ENCODE assay signal across 8 cellular contexts in the genomic region with DNA sequence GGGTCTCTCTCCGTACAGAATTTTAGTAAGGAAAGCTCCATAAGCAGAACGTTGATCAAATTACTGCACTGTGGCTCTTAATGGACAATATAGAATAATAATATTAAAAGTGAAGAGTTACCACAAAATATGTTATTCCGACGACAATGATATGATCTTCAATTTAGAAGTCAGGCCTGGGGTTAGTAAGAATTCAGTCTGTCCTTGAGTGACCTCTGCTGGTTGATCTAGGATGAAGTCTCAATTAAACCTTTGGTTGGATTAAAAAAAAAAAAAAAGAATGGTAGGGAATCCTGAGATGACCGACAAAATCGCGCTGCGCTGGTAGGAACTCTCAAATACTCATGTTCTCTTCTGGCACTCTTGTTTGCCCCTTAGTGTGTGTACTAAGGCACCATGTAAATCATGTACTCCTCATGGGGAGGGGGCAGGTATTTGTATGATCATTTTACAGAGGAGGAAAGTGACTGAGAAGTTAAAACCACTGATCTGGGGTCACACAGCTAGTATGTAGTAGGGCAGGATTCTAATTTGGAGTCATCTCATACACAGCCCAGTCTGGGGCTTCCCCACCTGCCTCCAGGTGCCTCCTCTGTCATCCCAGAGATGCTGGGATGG.
DNase-seq lines count a peak whose midpoint lies in the region; ATAC-seq and TF ChIP-seq lines count a peak whose summit lies in the region.

No MANE protein-coding gene starts in this region.

- no peaks in the 10 kb centered on the region for H3K79me2 ChIP-seq in OCI-LY7 (ENCODE audit: insufficient read depth, low read depth, low read length)
- H3K79me2 ChIP-seq in neural progenitor cell (ENCODE audit: low read depth) = no peaks in the 10 kb centered on the region

- intact Hi-C loops in OCI-LY7 (cut with micrococcal nuclease; ENCODE audit: unreplicated experiment) = loop anchor here (1.0 to 2.0 kb wide), 3 partner anchors 130 to 463 kb away; no protein-coding TSS in a partner anchor

- H3K4me1 ChIP-seq in OCI-LY7 (ENCODE audit: insufficient read depth, low read length, poor library complexity, severe bottlenecking) (no peaks in the 10 kb centered on the region), neural progenitor cell (peaks cover 10% of the 10 kb centered on the region)

- TF ChIP-seq CTCF in OCI-LY7 (conservative IDR thresholded peaks at IDR 0.05; ENCODE audit: low read length) (peak; percentile 82), epithelial cell of proximal tubule (conservative IDR thresholded peaks at IDR 0.05; ENCODE audit: low read depth, low read length) (peak; percentile 62), neural progenitor cell (IDR thresholded peaks at IDR 0.05) (peak; percentile 73)

- POLR2A ChIA-PET in OCI-LY7 (lab: Charles Lee) = interaction anchor here (0.6 kb wide), 1 partner anchor 100 kb away, joined by 3 read pairs; no protein-coding TSS in a partner anchor

- no TSS peak for BruUV-seq in OCI-LY7 (replicated peaks; lab: Mats Ljungman, UMichigan)

- H3K27me3 ChIP-seq in neural progenitor cell = no peaks in the 10 kb centered on the region

- H3K4me1 Mint-ChIP-seq in neural progenitor cell = peaks cover 30% of the 10 kb centered on the region

- H3K9me3 Mint-ChIP-seq in neural progenitor cell = no peaks in the 10 kb centered on the region

- DNase-seq in DMS53 (lab: John Stamatoyannopoulos, UW) (peak; percentile 86), HuH-7 (ENCODE audit: low spot score) (peak; percentile 26), OCI-LY7 (ENCODE audit: low spot score) (peak; percentile 50), epithelial cell of proximal tubule (ENCODE audit: low read depth) (no peak), neural progenitor cell (ENCODE audit: low spot score) (peak; percentile 60), ureter (ENCODE audit: low spot score) (no peak)
- no peak for DNase-seq in stimulated activated CD4-positive, alpha-beta T cell treated with anti-CD3 and anti-CD28 coated beads, Interleukin-12 subunit alpha, Interleukin-12 subunit beta, amount 100 ng/mL, for 4 hours

- H3K4me3 Mint-ChIP-seq in neural progenitor cell = no peak overlapping the region

- no peak overlapping the region for H3K9ac ChIP-seq in neural progenitor cell

- H3K4me2 ChIP-seq in OCI-LY7 (ENCODE audit: low read length) = no peak overlapping the region
- no peak overlapping the region for H3K4me2 ChIP-seq in neural progenitor cell

- H3K27ac ChIP-seq in OCI-LY7 (ENCODE audit: low read depth, low read length, poor library complexity, severe bottlenecking) = no peak overlapping the region
- no peak overlapping the region for H3K27ac ChIP-seq in neural progenitor cell

- H3K27me3 Mint-ChIP-seq in neural progenitor cell (ENCODE audit: insufficient read depth, low read depth) = no peaks in the 10 kb centered on the region

- no peak overlapping the region for H2AFZ ChIP-seq in OCI-LY7 (ENCODE audit: low read length)
- H2AFZ ChIP-seq in neural progenitor cell (replicated peaks) = no peak overlapping the region

- no peaks in the 10 kb centered on the region for H3K36me3 Mint-ChIP-seq in neural progenitor cell

- H3K9me3 ChIP-seq in OCI-LY7 (ENCODE audit: low read length) = no peaks in the 10 kb centered on the region
- no peaks in the 10 kb centered on the region for H3K9me3 ChIP-seq in neural progenitor cell (ENCODE audit: low read depth)

- H3K9me2 ChIP-seq in OCI-LY7 (ENCODE audit: insufficient read depth, low read length) = no peaks in the 10 kb centered on the region

- H3F3A ChIP-seq in neural progenitor cell (ENCODE audit: low read depth) = no peaks in the 10 kb centered on the region

- H3K4me3 ChIP-seq in OCI-LY7 (ENCODE audit: low read depth, low read length, poor library complexity, severe bottlenecking) = no peak overlapping the region
- H3K4me3 ChIP-seq in epithelial cell of proximal tubule (ENCODE audit: low read depth, low read length) = no peak overlapping the region
- H3K4me3 ChIP-seq in neural progenitor cell = no peak overlapping the region

- H3K27ac Mint-ChIP-seq in neural progenitor cell = no peak overlapping the region

- H4K20me1 ChIP-seq in OCI-LY7 (ENCODE audit: insufficient read depth, low read length) (no peaks in the 10 kb centered on the region), neural progenitor cell (ENCODE audit: low read depth) (no peaks in the 10 kb centered on the region)

- H3K36me3 ChIP-seq in OCI-LY7 (ENCODE audit: insufficient read depth, low read length) (no peaks in the 10 kb centered on the region), neural progenitor cell (no peaks in the 10 kb centered on the region)

- CTCF ChIA-PET in OCI-LY7 (lab: Charles Lee; ENCODE audit: unreplicated experiment) = no interaction called here

- ATAC-seq in GM18502 (IDR thresholded peaks at IDR 0.05; ENCODE audit: poor library complexity, unreplicated experiment) = no peak

Comparison
In these comparisons a context has a peak if more than half of its experiments do, and no peak if none do; other contexts are left out.
1. DNase-seq: peak in DMS53 (single experiment), HuH-7 (single experiment), OCI-LY7 (single experiment) and neural progenitor cell (single experiment); none in epithelial cell of proximal tubule (single experiment), ureter (single experiment) and stimulated activated CD4-positive, alpha-beta T cell treated with anti-CD3 and anti-CD28 coated beads, Interleukin-12 subunit alpha, Interleukin-12 subunit beta, amount 100 ng/mL, for 4 hours (single experiment).
2. Peak in every context shown above with its lines, with median percentiles within 50 percentile points of each other: CTCF ChIP-seq.